ENCODE assay signal across 13 cellular contexts in genomic region chr21:35222021-35222420, GRCh38.
A peak's percentile ranks its signal among the peaks of the same experiment; 100 is the strongest.
DNase-seq lines count a peak whose midpoint lies in the region; ATAC-seq and TF ChIP-seq lines count a peak whose summit lies in the region.
"Had no signal": no experiment of that assay in that cellular context is flagged by ENCODE, and none has a peak within 500 bp of the region (broad histone marks: within the 10 kb centered on the region; RNA-seq: fewer than 3 reads in every experiment).

No MANE protein-coding gene starts in this region.

- no peak for TF ChIP-seq POLR2A in gastrocnemius medialis (IDR thresholded peaks at IDR 0.05)

- no peak for ATAC-seq in activated naive CD8-positive, alpha-beta T cell treated with anti-CD3 and anti-CD28 coated beads, Interleukin-2, amount 50 U/mL, for 24 hours
- no peak for ATAC-seq in gastrocnemius medialis
- ATAC-seq: esophagus mucosa had no signal

- H3K4me3 ChIP-seq in gastrocnemius medialis: no peak overlapping the region
- H3K4me3 ChIP-seq: sigmoid colon had no signal

- H3K27ac ChIP-seq in gastrocnemius medialis: peak overlapping the region; percentile 57 to 93 (median 66)
- H3K27ac ChIP-seq: sigmoid colon had no signal

- TF ChIP-seq CTCF in gastrocnemius medialis (IDR thresholded peaks at IDR 0.05 in 4 of 5, conservative IDR thresholded peaks at IDR 0.05 in 1 of 5): no peak

- peak overlapping the region; percentile 69 for H3K27ac Mint-ChIP-seq in activated T-cell treated with anti-CD3 and anti-CD28 coated beads, Interleukin-2, amount 50 U/mL, for 24 hours
- peak overlapping the region; percentile 85 for H3K27ac Mint-ChIP-seq in activated naive CD8-positive, alpha-beta T cell treated with anti-CD3 and anti-CD28 coated beads, Interleukin-2, amount 50 U/mL, for 24 hours

- DNase-seq in activated T-cell treated with anti-CD3 and anti-CD28 coated beads, Interleukin-2, amount 50 U/mL, for 24 hours: no peak
- DNase-seq in activated T-cell treated with anti-CD3 and anti-CD28 coated beads, Interleukin-2, amount 50 U/mL, for 1 hour: no peak
- DNase-seq in M059J (ENCODE audit: low read depth): peak; percentile 52
- DNase-seq in activated naive CD8-positive, alpha-beta T cell treated with anti-CD3 and anti-CD28 coated beads, Interleukin-2, amount 50 U/mL, for 24 hours: no peak
- no peak for DNase-seq in gastrocnemius medialis
- DNase-seq in UCSD-AML1 (lab: John Stamatoyannopoulos, UW; ENCODE audit: unreplicated experiment): no peak
- DNase-seq in cortex of kidney (lab: John Stamatoyannopoulos, UW): no peak
- no peak for DNase-seq in NCI-H446 treated with DMSO at 0.1 percent for 48 hours (lab: John Stamatoyannopoulos, UW)
- DNase-seq: activated CD8-positive, alpha-beta memory T cell treated with anti-CD3 and anti-CD28 coated beads, Interleukin-2, amount 50 U/mL, for 4 hours; GF-D8; NCI-H1417 treated with DMSO at 0.1 percent for 48 hours; sigmoid colon had no signal

- H3K9me3 ChIP-seq in gastrocnemius medialis: no peaks in the 10 kb centered on the region
- H3K9me3 ChIP-seq: sigmoid colon had no signal

- H3K4me3 Mint-ChIP-seq in activated T-cell treated with anti-CD3 and anti-CD28 coated beads, Interleukin-2, amount 50 U/mL, for 24 hours: no peak overlapping the region
- peak overlapping the region; percentile 38 for H3K4me3 Mint-ChIP-seq in activated naive CD8-positive, alpha-beta T cell treated with anti-CD3 and anti-CD28 coated beads, Interleukin-2, amount 50 U/mL, for 24 hours

- H3K27me3 ChIP-seq in gastrocnemius medialis: no peaks in the 10 kb centered on the region
- H3K27me3 ChIP-seq: sigmoid colon had no signal

- intact Hi-C loops in gastrocnemius medialis (cut with DNase I; ENCODE audit: low total_unique reads): loop anchor here (2.0 kb wide), 1 partner anchor 13 kb away; no protein-coding TSS in a partner anchor

- no peaks in the 10 kb centered on the region for H3K36me3 Mint-ChIP-seq in activated T-cell treated with anti-CD3 and anti-CD28 coated beads, Interleukin-2, amount 50 U/mL, for 24 hours (ENCODE audit: low read depth)
- H3K36me3 Mint-ChIP-seq in activated naive CD8-positive, alpha-beta T cell treated with anti-CD3 and anti-CD28 coated beads, Interleukin-2, amount 50 U/mL, for 24 hours (ENCODE audit: low read depth): no peaks in the 10 kb centered on the region

- H3K27me3 Mint-ChIP-seq in activated T-cell treated with anti-CD3 and anti-CD28 coated beads, Interleukin-2, amount 50 U/mL, for 24 hours: no peaks in the 10 kb centered on the region
- H3K27me3 Mint-ChIP-seq in activated naive CD8-positive, alpha-beta T cell treated with anti-CD3 and anti-CD28 coated beads, Interleukin-2, amount 50 U/mL, for 24 hours: no peaks in the 10 kb centered on the region

- peaks cover 6% of the 10 kb centered on the region for H3K9me3 Mint-ChIP-seq in activated T-cell treated with anti-CD3 and anti-CD28 coated beads, Interleukin-2, amount 50 U/mL, for 24 hours
- peaks cover 5% of the 10 kb centered on the region for H3K9me3 Mint-ChIP-seq in activated naive CD8-positive, alpha-beta T cell treated with anti-CD3 and anti-CD28 coated beads, Interleukin-2, amount 50 U/mL, for 24 hours

- H3K36me3 ChIP-seq in gastrocnemius medialis: no peaks in the 10 kb centered on the region
- H3K36me3 ChIP-seq: sigmoid colon had no signal

- in situ Hi-C loops in gastrocnemius medialis (cut with MboI; ENCODE audit: low sequenced_read_pairs in 4 of 4): loop anchor here in 1 of 4 donors (10.0 kb wide), 1 partner anchor 487 kb away; no protein-coding TSS in a partner anchor

- peaks cover 70% of the 10 kb centered on the region for H3K4me1 Mint-ChIP-seq in activated T-cell treated with anti-CD3 and anti-CD28 coated beads, Interleukin-2, amount 50 U/mL, for 24 hours (ENCODE audit: low read depth)
- H3K4me1 Mint-ChIP-seq in activated naive CD8-positive, alpha-beta T cell treated with anti-CD3 and anti-CD28 coated beads, Interleukin-2, amount 50 U/mL, for 24 hours: peaks cover 62% of the 10 kb centered on the region

- H3K4me1 ChIP-seq in gastrocnemius medialis: peaks cover 47 to 65% of the 10 kb centered on the region in 2 donors
